Comparison of ENCODE assay signal across 34 cellular contexts in the genomic region with DNA sequence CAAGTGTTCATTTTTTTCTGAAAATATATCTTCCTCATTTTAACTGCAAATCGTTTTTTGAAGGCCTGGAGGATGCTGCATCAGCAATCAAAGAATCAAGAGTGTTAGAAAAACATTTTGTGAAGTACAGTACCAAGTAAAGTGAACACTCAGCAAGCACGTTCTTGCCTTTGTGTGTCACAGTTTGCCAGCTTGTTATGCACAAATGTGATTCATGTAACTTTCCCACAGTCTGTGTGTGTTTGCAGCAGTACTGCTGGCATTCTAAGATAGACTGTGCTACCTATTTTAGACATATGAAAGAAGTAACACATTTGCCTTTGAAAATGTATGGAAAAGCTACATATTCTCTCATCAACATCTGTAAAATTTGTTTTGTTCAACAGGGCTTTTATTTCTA.
"Had no signal": no experiment of that assay in that cellular context is flagged by ENCODE, and none has a peak within 500 bp of the region (broad histone marks: within the 10 kb centered on the region; RNA-seq: fewer than 3 reads in every experiment).

No MANE protein-coding gene starts in this region.

- FAIRE-seq: RCC 7860 had no signal

- H3K9me3 ChIP-seq: adrenal gland had no signal

- H2AFZ ChIP-seq: PC-9 had no signal

- H3K27me3 Mint-ChIP-seq: activated B cell treated with CpG ODN at 0.5 μM for 24 hours; activated CD4-positive, alpha-beta memory T cell treated with anti-CD3 and anti-CD28 coated beads for 36 hours had no signal

- H3K4me2 ChIP-seq: KMS-11, PC-9 had no signal

- H3K27me3 ChIP-seq: adrenal gland had no signal

- H3K4me1 ChIP-seq: adrenal gland had no signal

- ATAC-seq: activated naive CD4-positive, alpha-beta T cell treated with anti-CD3 and anti-CD28 coated beads, Interleukin-2, amount 50 U/mL, for 72 hours; activated T-cell treated with anti-CD3 and anti-CD28 coated beads, Interleukin-2, amount 50 U/mL, for 4 hours; Right ventricle myocardium inferior had no signal

- H3K4me1 Mint-ChIP-seq: activated B cell treated with CpG ODN at 0.5 μM for 24 hours had no signal

- H3K4me3 ChIP-seq: adrenal gland, PC-9 had no signal

- DNase-seq: activated B cell treated with CpG ODN at 0.5 μM for 24 hours; activated CD4-positive, alpha-beta memory T cell treated with anti-CD3 and anti-CD28 coated beads for 36 hours; activated CD4-positive, alpha-beta T cell treated with anti-CD3 and anti-CD28 coated beads for 4 hours; activated CD4-positive, alpha-beta T cell treated with anti-CD3 and anti-CD28 coated beads, Interleukin-2, amount 50 U/mL, for 1 hour; activated CD4-positive, CD25-positive, alpha-beta regulatory T cell treated with anti-CD3 and anti-CD28 coated beads, Interleukin-2, amount 50 U/mL, for 72 hours; activated CD8-positive, alpha-beta memory T cell treated with anti-CD3 and anti-CD28 coated beads, Interleukin-2, amount 50 U/mL, for 4 hours; activated gamma-delta T cell treated with Interleukin-2 at 50 U/mL for 16 hours; activated naive CD4-positive, alpha-beta T cell treated with anti-CD3 and anti-CD28 coated beads for 36 hours; activated T-cell treated with anti-CD3 and anti-CD28 coated beads for 4 hours; activated T-cell treated with anti-CD3 and anti-CD28 coated beads, Interleukin-2, amount 50 U/mL, for 4 hours; adrenal gland; MM.1S; MV-4-11; NCI-H1092; NCI-H1436 treated with DMSO at 0.1 percent for 48 hours; NCI-H187; NCI-H2029 treated with DMSO at 0.1 percent for 48 hours; NCI-H345; NCI-H524 treated with DMSO at 0.1 percent for 48 hours; NCI-H748 treated with DMSO at 0.1 percent for 48 hours; NK-92 treated with Interleukin-12 subunit alpha and Interleukin-12 subunit beta, amount 100 ng/mL, for 24 hours; PC-9; SW 1271; T-helper 1 cell; T-helper 2 cell; T-helper 9 cell had no signal

- H3K9ac ChIP-seq: KMS-11 had no signal

- H3K4me3 Mint-ChIP-seq: activated B cell treated with CpG ODN at 0.5 μM for 24 hours; activated CD4-positive, alpha-beta memory T cell treated with anti-CD3 and anti-CD28 coated beads for 36 hours; activated naive CD4-positive, alpha-beta T cell treated with anti-CD3 and anti-CD28 coated beads for 36 hours; activated T-cell treated with anti-CD3 and anti-CD28 coated beads, Interleukin-2, amount 50 U/mL, for 4 hours; activated T-helper 1 cell treated with anti-CD3 and anti-CD28 coated beads, Interleukin-12 subunit alpha, Interleukin-12 subunit beta, Interleukin-2, Interleukin-4 antibody, amounts not matched to agents 30 ng/mL and 10 ng/mL and 1 ng/mL, durations not matched to agents 14 hours and 24 hours and 36 hours had no signal

- H3K9me3 Mint-ChIP-seq: activated B cell treated with CpG ODN at 0.5 μM for 24 hours; activated CD4-positive, alpha-beta memory T cell treated with anti-CD3 and anti-CD28 coated beads for 36 hours; activated naive CD4-positive, alpha-beta T cell treated with anti-CD3 and anti-CD28 coated beads for 36 hours; activated naive CD4-positive, alpha-beta T cell treated with anti-CD3 and anti-CD28 coated beads, Interleukin-2, amount 50 U/mL, for 72 hours; activated T-cell treated with anti-CD3 and anti-CD28 coated beads, Interleukin-2, amount 50 U/mL, for 4 hours; activated T-helper 1 cell treated with anti-CD3 and anti-CD28 coated beads, Interleukin-12 subunit alpha, Interleukin-12 subunit beta, Interleukin-2, Interleukin-4 antibody, amounts not matched to agents 30 ng/mL and 10 ng/mL and 1 ng/mL, durations not matched to agents 14 hours and 24 hours and 36 hours; brain had no signal

- H3K27ac ChIP-seq: adrenal gland, KMS-11, PC-9, RWPE1, VCaP had no signal

- H3K27ac Mint-ChIP-seq: activated B cell treated with CpG ODN at 0.5 μM for 24 hours; activated CD4-positive, alpha-beta memory T cell treated with anti-CD3 and anti-CD28 coated beads for 36 hours; activated naive CD4-positive, alpha-beta T cell treated with anti-CD3 and anti-CD28 coated beads for 36 hours; activated naive CD4-positive, alpha-beta T cell treated with anti-CD3 and anti-CD28 coated beads, Interleukin-2, amount 50 U/mL, for 72 hours; activated T-helper 1 cell treated with anti-CD3 and anti-CD28 coated beads, Interleukin-12 subunit alpha, Interleukin-12 subunit beta, Interleukin-2, Interleukin-4 antibody, amounts not matched to agents 30 ng/mL and 10 ng/mL and 1 ng/mL, durations not matched to agents 14 hours and 24 hours and 36 hours had no signal

- H3K36me3 Mint-ChIP-seq: activated CD4-positive, alpha-beta memory T cell treated with anti-CD3 and anti-CD28 coated beads for 36 hours; activated naive CD4-positive, alpha-beta T cell treated with anti-CD3 and anti-CD28 coated beads, Interleukin-2, amount 50 U/mL, for 72 hours; brain had no signal

- H3K36me3 ChIP-seq: adrenal gland had no signal
